8 cellular contexts compared by ENCODE assay signal in the genomic region with DNA sequence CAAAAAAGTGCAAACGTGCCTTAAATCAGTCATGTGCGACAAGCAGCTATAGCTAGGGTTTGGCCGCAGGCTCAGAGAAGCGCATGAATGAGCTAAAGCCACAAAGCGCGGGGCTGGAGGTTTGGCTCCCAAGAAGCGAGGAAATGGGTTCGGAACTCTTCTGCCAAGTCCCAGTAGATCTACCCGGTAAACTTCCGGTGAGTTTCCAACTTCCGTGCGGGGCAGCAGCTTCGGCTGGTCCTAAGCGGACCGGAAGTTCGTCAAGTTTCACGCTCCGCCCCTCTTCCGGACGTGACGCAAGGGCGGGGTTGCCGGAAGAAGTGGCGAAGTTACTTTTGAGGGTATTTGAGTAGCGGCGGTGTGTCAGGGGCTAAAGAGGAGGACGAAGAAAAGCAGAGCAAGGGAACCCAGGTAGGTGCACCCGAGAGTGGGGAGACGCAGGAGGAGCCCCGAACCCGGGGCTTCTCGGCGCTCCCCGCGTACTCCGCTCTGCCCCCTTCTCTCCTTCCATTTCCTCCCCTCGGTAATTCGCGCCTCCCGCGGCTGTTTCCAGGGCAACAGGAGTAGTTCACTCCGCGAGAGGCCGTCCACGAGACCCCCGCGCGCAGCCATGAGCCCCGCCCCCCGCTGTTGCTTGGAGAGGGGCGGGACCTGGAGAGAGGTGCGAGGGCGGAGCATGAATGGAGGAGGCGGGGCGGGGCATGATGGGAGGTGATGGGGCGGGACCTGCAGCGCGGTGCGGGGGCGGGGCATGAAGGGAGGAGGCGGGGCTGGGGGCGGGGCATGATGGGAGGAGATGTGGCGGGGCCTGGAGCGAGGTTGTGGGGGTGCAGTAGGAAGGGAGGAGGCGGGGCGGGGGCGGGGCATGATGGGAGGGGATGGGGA. TPM values are rescaled to one million over a fixed set of nuclear protein-coding genes. Genes with fewer than 3 reads are reported as not detected.
DNase-seq lines count a peak whose midpoint lies in the region; ATAC-seq, FAIRE-seq and TF ChIP-seq lines count a peak whose summit lies in the region.

Gene NR1H2, plus strand, starts transcription at position 292 of the 885 bp plus-strand sequence. CDS start 1,149 bp downstream, outside the sequence.

- H3K36me3 Mint-ChIP-seq in T-helper 1 cell treated with Interleukin-12 subunit alpha and Interleukin-12 subunit beta and Interleukin-4 antibody, amounts not matched to agents 30 μg/mL and 1 μg/mL, for 36 hours (ENCODE audit: low read depth): peaks cover 34% of the 10 kb centered on the region
- H3K36me3 Mint-ChIP-seq in progenitor cell of endocrine pancreas (ENCODE audit: insufficient read depth): peaks cover 20% of the 10 kb centered on the region

- TF ChIP-seq POLR2A in GM12891 (IDR thresholded peaks at IDR 0.05; ENCODE audit: low read depth, low read length): peak; percentile 74

- H3K4me1 ChIP-seq in left ventricle myocardium inferior: peaks cover 64% of the 10 kb centered on the region

- peaks cover 16% of the 10 kb centered on the region for H3K4me1 Mint-ChIP-seq in T-helper 1 cell treated with Interleukin-12 subunit alpha and Interleukin-12 subunit beta and Interleukin-4 antibody, amounts not matched to agents 30 μg/mL and 1 μg/mL, for 36 hours (ENCODE audit: low read depth)
- H3K4me1 Mint-ChIP-seq in progenitor cell of endocrine pancreas (ENCODE audit: low read depth): peaks cover 2% of the 10 kb centered on the region

- no peaks in the 10 kb centered on the region for H3K9me3 Mint-ChIP-seq in T-helper 1 cell treated with Interleukin-12 subunit alpha and Interleukin-12 subunit beta and Interleukin-4 antibody, amounts not matched to agents 30 μg/mL and 1 μg/mL, for 36 hours
- H3K9me3 Mint-ChIP-seq in progenitor cell of endocrine pancreas (ENCODE audit: low read depth): no peaks in the 10 kb centered on the region

- H3K27me3 Mint-ChIP-seq in T-helper 1 cell treated with Interleukin-12 subunit alpha and Interleukin-12 subunit beta and Interleukin-4 antibody, amounts not matched to agents 30 μg/mL and 1 μg/mL, for 36 hours (ENCODE audit: low read depth): no peaks in the 10 kb centered on the region
- no peaks in the 10 kb centered on the region for H3K27me3 Mint-ChIP-seq in progenitor cell of endocrine pancreas

- H3K9me3 ChIP-seq in left ventricle myocardium inferior (replicated peaks): no peaks in the 10 kb centered on the region

- peak within 1 kb of the TSS; percentile 99 for H3K27ac ChIP-seq in left ventricle myocardium inferior (replicated peaks)

- FAIRE-seq in GM12891 (lab: Jason Lieb, UNC): peak; percentile 96

- H3K27me3 ChIP-seq in left ventricle myocardium inferior (ENCODE audit: low read depth): no peaks in the 10 kb centered on the region

- peaks cover 40% of the 10 kb centered on the region for H3K36me3 ChIP-seq in left ventricle myocardium inferior

- peak; percentile 85 for ATAC-seq in HG02852 (IDR thresholded peaks at IDR 0.05; ENCODE audit: unreplicated experiment)

- intact Hi-C loops in left ventricle myocardium inferior (cut with micrococcal nuclease): no loop called here

- peak within 1 kb of the TSS; percentile 100 for H3K27ac Mint-ChIP-seq in T-helper 1 cell treated with Interleukin-12 subunit alpha and Interleukin-12 subunit beta and Interleukin-4 antibody, amounts not matched to agents 30 μg/mL and 1 μg/mL, for 36 hours
- H3K27ac Mint-ChIP-seq in progenitor cell of endocrine pancreas: peak within 1 kb of the TSS; percentile 100

- peak within 1 kb of the TSS; percentile 99 for H3K4me3 ChIP-seq in left ventricle myocardium inferior

- DNase-seq in GM12891 (ENCODE audit: insufficient read length, low spot score) (peak; percentile 80), NCI-H1694 (lab: John Stamatoyannopoulos, UW) (peak; percentile 95), amniotic stem cell (lab: John Stamatoyannopoulos, UW) (peak; percentile 96), left ventricle myocardium inferior (peak; percentile 94), progenitor cell of endocrine pancreas (ENCODE audit: low spot score, unreplicated experiment) (peak; percentile 77), ureter (ENCODE audit: low spot score) (peak; percentile 97)

- TF ChIP-seq CTCF in left ventricle myocardium inferior (IDR thresholded peaks at IDR 0.05; ENCODE audit: borderline replicate concordance) (no peak), progenitor cell of endocrine pancreas (IDR thresholded peaks at IDR 0.05; ENCODE audit: unreplicated experiment) (no peak)

- peak within 1 kb of the TSS; percentile 98 for H3K4me3 Mint-ChIP-seq in T-helper 1 cell treated with Interleukin-12 subunit alpha and Interleukin-12 subunit beta and Interleukin-4 antibody, amounts not matched to agents 30 μg/mL and 1 μg/mL, for 36 hours
- peak within 1 kb of the TSS; percentile 100 for H3K4me3 Mint-ChIP-seq in progenitor cell of endocrine pancreas (ENCODE audit: low read depth)

TF ChIP-seq in GM12891, 5 proteins besides CTCF, POLR2A, EP300 and RAD21:
- peak; percentile 74; the same call in 1 of the 2 replicates for TF ChIP-seq TAF1 (IDR thresholded peaks at IDR 0.05; ENCODE audit: low read depth, low read length)
- TF ChIP-seq POU2F2 (IDR thresholded peaks at IDR 0.05; ENCODE audit: low read depth, low read length): peak; percentile 81; the same call in 1 of the 2 replicates
- TF ChIP-seq SPI1 (IDR thresholded peaks at IDR 0.05; ENCODE audit: low read depth, low read length): peak; percentile 45; the same call in 1 of the 2 replicates
- peak; percentile 47 for TF ChIP-seq PAX5 (IDR thresholded peaks at IDR 0.05; ENCODE audit: insufficient read depth, low read length, severe bottlenecking)
- peak; percentile 71 for TF ChIP-seq POLR2AphosphoS5 (IDR thresholded peaks at IDR 0.05; ENCODE audit: low read depth, low read length)

RNA-seq across cellular contexts. Expression of gene NR1H2, which starts in this region (rescaled TPM):
- 33.6 TPM for polyA plus RNA-seq in GM12891 (2012; ENCODE audit: low read depth, missing spikeins)
- 71.6 TPM for total RNA-seq in left ventricle myocardium inferior
- total RNA-seq in progenitor cell of endocrine pancreas: 28.3 and 29.1 TPM in 2 replicates
- total RNA-seq in ureter: 64.5 TPM

Comparison
In these comparisons a context has a peak if more than half of its experiments do, and no peak if none do; other contexts are left out.
1. Peak in every context shown above with its lines: DNase-seq, ATAC-seq, H3K4me3 ChIP-seq and H3K27ac ChIP-seq.